ENCODE assay signal across 21 cellular contexts in genomic region chr17:9028632-9029570, GRCh38. TPM values are rescaled to one million over a fixed set of nuclear protein-coding genes. Genes with fewer than 3 reads are reported as not detected.
DNase-seq lines count a peak whose midpoint lies in the region; ATAC-seq and TF ChIP-seq lines count a peak whose summit lies in the region.
"Had no signal": no experiment of that assay in that cellular context is flagged by ENCODE, and none has a peak within 500 bp of the region (broad histone marks: within the 10 kb centered on the region; RNA-seq: fewer than 3 reads in every experiment).

No MANE protein-coding gene starts in this region.

- H3K9ac ChIP-seq in Loucy (ENCODE audit: low read depth, low read length, poor library complexity, severe bottlenecking) (peak overlapping the region; percentile 4), endodermal cell (ENCODE audit: extremely low read depth, low read length, poor library complexity, severe bottlenecking) (no peak overlapping the region)

- WGBS in endodermal cell (ENCODE audit: insufficient coverage in 1 of 2, insufficient read length in 1 of 2), 2 experiments: 86 to 91% methylated on average over 16 to 17 of the region's 17 CpGs

- peak; percentile 57 for DNase-seq in endodermal cell
- DNase-seq in nephron progenitor cell: no peak
- no peak for DNase-seq in thoracic aorta (ENCODE audit: low spot score)
- DNase-seq in LoVo (ENCODE audit: low spot score): no peak
- DNase-seq in BE2C: no peak
- no peak for DNase-seq in activated CD4-positive, alpha-beta T cell treated with anti-CD3 and anti-CD28 coated beads for 4 hours
- DNase-seq: ACHN, AML-193, Caco-2, EL, H9, NCI-H1417, NCI-H1930, NCI-H2171, NCI-H446, NCI-H69, OCI-M1, SIG-M5 had no signal

- H3K36me3 ChIP-seq in Loucy (ENCODE audit: insufficient read depth, low read length) (no peaks in the 10 kb centered on the region), endodermal cell (ENCODE audit: control insufficient read depth, insufficient read depth, low read length) (peaks cover 11% of the 10 kb centered on the region), thoracic aorta (no peaks in the 10 kb centered on the region), BE2C (no peaks in the 10 kb centered on the region)

- no peaks in the 10 kb centered on the region for H3K9me2 ChIP-seq in Loucy (replicated peaks; ENCODE audit: low read depth, low read length)

- no peaks in the 10 kb centered on the region for H3K9me3 ChIP-seq in Loucy (ENCODE audit: insufficient read depth, low read depth, low read length)
- no peaks in the 10 kb centered on the region for H3K9me3 ChIP-seq in endodermal cell (ENCODE audit: control insufficient read depth, low read length)
- no peaks in the 10 kb centered on the region for H3K9me3 ChIP-seq in thoracic aorta
- H3K9me3 ChIP-seq in BE2C: no peaks in the 10 kb centered on the region
- H3K9me3 ChIP-seq: Caco-2 had no signal

- peaks cover 5% of the 10 kb centered on the region; the same call in 1 of the 2 replicates for H3F3A ChIP-seq in Loucy (ENCODE audit: low read depth)

- H4K20me1 ChIP-seq in Loucy (ENCODE audit: insufficient read depth, low read length, poor library complexity, severe bottlenecking): no peaks in the 10 kb centered on the region

- H3K4me3 Mint-ChIP-seq in endodermal cell (no peak overlapping the region), nephron progenitor cell (no peak overlapping the region)
- H3K4me3 Mint-ChIP-seq: H9 had no signal

- ATAC-seq in thoracic aorta (ENCODE audit: insufficient number of reproducible peaks, low FRiP score, low read depth): no peak

- no peaks in the 10 kb centered on the region for H3K27me3 ChIP-seq in Loucy (ENCODE audit: insufficient read depth, low read length, poor library complexity, severe bottlenecking)
- peaks cover 20% of the 10 kb centered on the region for H3K27me3 ChIP-seq in endodermal cell (ENCODE audit: control insufficient read depth, insufficient read depth, low read length, poor library complexity, severe bottlenecking)
- H3K27me3 ChIP-seq in thoracic aorta (replicated peaks; ENCODE audit: insufficient read depth): no peaks in the 10 kb centered on the region
- no peaks in the 10 kb centered on the region for H3K27me3 ChIP-seq in BE2C

- H3K9me3 Mint-ChIP-seq in endodermal cell: no peaks in the 10 kb centered on the region
- no peaks in the 10 kb centered on the region for H3K9me3 Mint-ChIP-seq in nephron progenitor cell

- no peak overlapping the region for H3K27ac ChIP-seq in endodermal cell (ENCODE audit: low read depth, low read length)
- H3K27ac ChIP-seq in thoracic aorta: peak overlapping the region; percentile 16 to 66
- H3K27ac ChIP-seq: HL-60 had no signal

- no peak overlapping the region for H3K27ac Mint-ChIP-seq in endodermal cell
- H3K27ac Mint-ChIP-seq in nephron progenitor cell: peak overlapping the region; percentile 33
- H3K27ac Mint-ChIP-seq: H9, IgD-negative memory B cell had no signal

- H3K36me3 Mint-ChIP-seq in endodermal cell (ENCODE audit: low read depth) (peaks cover 4% of the 10 kb centered on the region), nephron progenitor cell (ENCODE audit: low read depth) (peaks cover 26% of the 10 kb centered on the region)
- H3K36me3 Mint-ChIP-seq: IgD-negative memory B cell had no signal

- peaks cover 20% of the 10 kb centered on the region for H3K27me3 Mint-ChIP-seq in endodermal cell (ENCODE audit: insufficient read depth)
- peaks cover 25% of the 10 kb centered on the region for H3K27me3 Mint-ChIP-seq in nephron progenitor cell (ENCODE audit: low read depth, poor library complexity)

- peak overlapping the region; percentile 8 for H3K4me2 ChIP-seq in Loucy (ENCODE audit: low read depth, low read length, poor library complexity, severe bottlenecking)

- H2AFZ ChIP-seq in Loucy (ENCODE audit: low read length): no peak overlapping the region

- H3K79me2 ChIP-seq in Loucy (ENCODE audit: insufficient read depth, low read length): no peaks in the 10 kb centered on the region; the same call in 1 of the 2 replicates

- peaks cover 38% of the 10 kb centered on the region for H3K4me1 ChIP-seq in Loucy (ENCODE audit: insufficient read depth, low read length, poor library complexity, severe bottlenecking)
- peaks cover 10% of the 10 kb centered on the region for H3K4me1 ChIP-seq in endodermal cell (ENCODE audit: control insufficient read depth, insufficient read depth, low read length)
- H3K4me1 ChIP-seq in thoracic aorta (ENCODE audit: control insufficient read depth in 1 of 2, low read depth in 2 of 2): peaks cover 17 to 60% of the 10 kb centered on the region in 2 donors
- no peaks in the 10 kb centered on the region for H3K4me1 ChIP-seq in BE2C
- H3K4me1 ChIP-seq: Caco-2 had no signal

- H3K4me1 Mint-ChIP-seq in endodermal cell (peaks cover 44% of the 10 kb centered on the region), nephron progenitor cell (peaks cover 85% of the 10 kb centered on the region)

- TF ChIP-seq CTCF in Loucy (conservative IDR thresholded peaks at IDR 0.05; ENCODE audit: low read length) (no peak), endodermal cell (conservative IDR thresholded peaks at IDR 0.05) (no peak), nephron progenitor cell (IDR thresholded peaks at IDR 0.05) (no peak), thoracic aorta (IDR thresholded peaks at IDR 0.05) (no peak), BE2C (IDR thresholded peaks at IDR 0.05; ENCODE audit: low read depth, low read length) (no peak)

- H3K4me3 ChIP-seq in Loucy (ENCODE audit: low read length, poor library complexity, severe bottlenecking) (no peak overlapping the region), endodermal cell (ENCODE audit: low read length) (no peak overlapping the region), thoracic aorta (peak overlapping the region; percentile 55), BE2C (ENCODE audit: low read depth, low read length) (no peak overlapping the region)

RNA-seq across cellular contexts. Expression of gene NTN1, which starts 7.6 kb away (rescaled TPM):
- total RNA-seq in endodermal cell (10 to 100 TPM; 17.0 to 40.4 TPM), thoracic aorta (10 to 100 TPM; 68.8 to 79.0 TPM)
- polyA plus RNA-seq in endodermal cell (2013, experiment 1 of 2): 14.7 TPM
- polyA plus RNA-seq in endodermal cell (2013, experiment 2 of 2): 18.4 TPM
- not detected for polyA plus RNA-seq in BE2C (2012; ENCODE audit: insufficient read depth, insufficient read length, low read depth)
- polyA plus RNA-seq: IgD-negative memory B cell had no signal
